Comparison of ENCODE assay signal across 24 cellular contexts in the genomic region with DNA sequence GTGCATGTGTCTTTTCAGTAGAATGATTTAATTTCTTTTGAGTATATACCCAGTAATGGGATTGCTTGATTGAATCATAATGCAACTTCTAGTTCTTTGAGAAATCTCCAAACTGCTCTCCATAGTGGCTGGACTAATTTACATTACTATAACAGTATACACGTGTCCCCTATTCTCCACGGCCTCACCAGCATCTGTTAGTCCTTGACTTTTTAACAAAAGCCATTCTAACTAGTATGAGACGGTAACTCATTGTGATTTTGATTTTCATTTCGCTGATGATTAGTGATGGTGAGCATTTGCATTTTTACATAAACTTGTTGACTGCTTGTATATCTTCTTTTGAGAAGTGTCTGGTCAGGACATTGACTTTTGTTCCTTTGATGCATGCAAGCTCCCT.
"Had no signal": no experiment of that assay in that cellular context is flagged by ENCODE, and none has a peak within 500 bp of the region (broad histone marks: within the 10 kb centered on the region; RNA-seq: fewer than 3 reads in every experiment).

No MANE protein-coding gene starts in this region.

- H3K9me3 Mint-ChIP-seq: dendritic cell treated with granulocyte-macrophage colony-stimulating factor and Interleukin-4, amounts not matched to agents 40 ng/mL and 50 ng/mL, for 4 days; effector memory CD8-positive, alpha-beta T cell had no signal

- H3K36me3 ChIP-seq: esophagus squamous epithelium, gastrocnemius medialis, heart right ventricle, left lung, lower lobe of right lung had no signal

- H3K36me3 Mint-ChIP-seq: mesothelial cell of epicardium; naive B cell; naive thymus-derived CD8-positive, alpha-beta T cell had no signal

- H3K27ac Mint-ChIP-seq: dendritic cell treated with granulocyte-macrophage colony-stimulating factor and Interleukin-4, amounts not matched to agents 40 ng/mL and 50 ng/mL, for 4 days; effector memory CD8-positive, alpha-beta T cell; endodermal cell; mesothelial cell of epicardium; naive B cell; naive thymus-derived CD8-positive, alpha-beta T cell had no signal

- DNase-seq: cortex of kidney; effector CD8-positive, alpha-beta T cell; effector memory CD8-positive, alpha-beta T cell; endodermal cell; erythroblast; esophagus squamous epithelium; foreskin fibroblast; foreskin melanocyte; gastrocnemius medialis; glutamatergic neuron; head of caudate nucleus; heart right ventricle; hippocampal formation; left cardiac atrium; left lung; left ventricle myocardium superior; lower lobe of right lung; mesenchymal stem cell; mucosa of descending colon; naive B cell; naive thymus-derived CD8-positive, alpha-beta T cell had no signal

- ATAC-seq: effector memory CD8-positive, alpha-beta T cell; esophagus mucosa; gastrocnemius medialis; heart right ventricle; left cardiac atrium; left lung; left ventricle myocardium superior; lower lobe of right lung; mucosa of descending colon; naive thymus-derived CD8-positive, alpha-beta T cell had no signal

- H3K9me3 ChIP-seq: gastrocnemius medialis, left lung had no signal

- H3K4me3 ChIP-seq: esophagus squamous epithelium, gastrocnemius medialis, heart right ventricle, left lung, lower lobe of right lung, mucosa of descending colon had no signal

- H3K4me1 Mint-ChIP-seq: mesothelial cell of epicardium, naive B cell had no signal

- H3K27me3 ChIP-seq: gastrocnemius medialis, heart right ventricle, left lung had no signal

- H3K4me1 ChIP-seq: esophagus squamous epithelium, gastrocnemius medialis, heart right ventricle, left lung, lower lobe of right lung had no signal

- H3K4me3 Mint-ChIP-seq: dendritic cell treated with granulocyte-macrophage colony-stimulating factor and Interleukin-4, amounts not matched to agents 40 ng/mL and 50 ng/mL, for 4 days; effector memory CD8-positive, alpha-beta T cell; endodermal cell; mesothelial cell of epicardium; naive B cell; naive thymus-derived CD8-positive, alpha-beta T cell had no signal
